Comparison of ENCODE assay signal across 1 cellular context in the genomic region with DNA sequence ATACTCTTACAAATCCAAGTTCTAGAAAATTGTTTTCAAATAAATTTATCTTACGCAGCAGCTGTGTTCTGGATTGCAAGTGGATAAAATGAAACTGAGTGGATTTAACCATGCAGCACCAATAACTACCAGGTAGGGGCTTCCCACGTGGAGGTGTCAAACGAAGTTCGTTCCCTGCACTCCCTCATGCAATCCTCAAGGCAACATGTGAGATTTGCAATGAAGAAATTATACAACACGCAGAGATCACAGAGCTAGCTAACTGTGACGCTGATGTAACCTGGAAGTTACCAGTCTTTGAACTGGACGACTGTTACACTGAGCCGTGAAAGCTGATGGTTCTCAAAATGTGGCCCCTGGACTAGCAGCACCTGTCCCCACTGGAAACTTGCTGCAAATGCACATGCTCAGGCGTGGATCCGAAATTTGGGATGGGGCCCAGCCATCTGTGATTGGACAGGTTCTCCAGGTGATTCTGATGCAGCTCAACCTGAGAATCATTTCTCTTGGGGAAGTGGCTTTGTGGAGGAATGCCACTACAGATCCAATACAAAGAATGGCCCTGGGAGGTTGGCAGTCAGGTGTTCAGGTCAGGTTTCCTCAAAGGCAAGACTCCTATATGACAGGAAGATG.
TF ChIP-seq lines count a peak whose summit lies in the region.

No MANE protein-coding gene starts in this region.

TF ChIP-seq in HepG2, 621 proteins besides CTCF, POLR2A, EP300 and RAD21:
- no peak for TF ChIP-seq PCBP1 (IDR thresholded peaks at IDR 0.05; ENCODE audit: borderline replicate concordance, low read depth, low read length)
